In the genomic region with DNA sequence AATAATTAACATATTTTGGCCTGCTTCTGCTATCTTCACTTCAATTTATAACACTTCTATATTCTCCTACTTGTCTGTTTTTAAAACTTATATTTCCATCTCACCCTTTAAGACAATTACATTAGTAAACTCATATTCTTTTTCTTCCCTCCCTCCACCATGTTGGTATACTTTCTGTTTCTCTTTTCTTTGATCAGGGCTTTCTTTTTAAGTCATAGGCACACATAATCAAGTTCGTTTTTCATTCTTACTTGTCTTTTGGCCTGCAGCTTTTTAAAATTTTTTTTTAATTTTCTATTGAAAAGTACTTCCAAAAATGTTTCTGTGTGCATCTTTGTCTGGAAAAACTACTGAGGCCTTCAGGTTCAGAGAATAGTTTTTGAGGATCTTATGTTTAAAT, we compare ENCODE assay signal across 13 cellular contexts. TPM values are rescaled to one million over a fixed set of nuclear protein-coding genes. Genes with fewer than 3 reads are reported as not detected.
A peak's percentile ranks its signal among the peaks of the same experiment; 100 is the strongest.
DNase-seq lines count a peak whose midpoint lies in the region; ATAC-seq, FAIRE-seq and TF ChIP-seq lines count a peak whose summit lies in the region.
"Had no signal": no experiment of that assay in that cellular context is flagged by ENCODE, and none has a peak within 500 bp of the region (broad histone marks: within the 10 kb centered on the region; RNA-seq: fewer than 3 reads in every experiment).

No MANE protein-coding gene starts in this region.

- no peaks in the 10 kb centered on the region for H3K4me1 ChIP-seq in KMS-11 (ENCODE audit: low read depth, poor library complexity, severe bottlenecking)
- no peaks in the 10 kb centered on the region for H3K4me1 ChIP-seq in upper lobe of right lung
- H3K4me1 ChIP-seq in small intestine (ENCODE audit: control insufficient read depth in 2 of 2, insufficient read depth in 1 of 2, low read depth in 1 of 2, low read length in 1 of 2) = no peaks in the 10 kb centered on the region
- H3K4me1 ChIP-seq: HAP-1 had no signal

- H3K36me3 Mint-ChIP-seq in activated naive CD4-positive, alpha-beta T cell treated with anti-CD3 and anti-CD28 coated beads, Interleukin-2, amount 50 U/mL, for 24 hours = peaks cover 5% of the 10 kb centered on the region
- no peaks in the 10 kb centered on the region for H3K36me3 Mint-ChIP-seq in activated naive CD8-positive, alpha-beta T cell treated with anti-CD3 and anti-CD28 coated beads for 36 hours

- no peak for ATAC-seq in upper lobe of right lung

- TF ChIP-seq CTCF in KMS-11 (conservative IDR thresholded peaks at IDR 0.05; ENCODE audit: low read depth, low read length) (no peak), upper lobe of right lung (IDR thresholded peaks at IDR 0.05) (no peak)

- peak overlapping the region; percentile 21 for H3K4me2 ChIP-seq in KMS-11

- peak overlapping the region; percentile 97 for H3K27ac Mint-ChIP-seq in activated naive CD4-positive, alpha-beta T cell treated with anti-CD3 and anti-CD28 coated beads, Interleukin-2, amount 50 U/mL, for 24 hours
- H3K27ac Mint-ChIP-seq in activated naive CD8-positive, alpha-beta T cell treated with anti-CD3 and anti-CD28 coated beads for 36 hours = peak overlapping the region; percentile 43

- no peaks in the 10 kb centered on the region for H3K79me2 ChIP-seq in KMS-11 (ENCODE audit: insufficient read depth, low read depth)

- H2AFZ ChIP-seq in KMS-11 (ENCODE audit: low read depth) = peak overlapping the region; percentile 8

- H3K9me3 Mint-ChIP-seq in activated naive CD4-positive, alpha-beta T cell treated with anti-CD3 and anti-CD28 coated beads, Interleukin-2, amount 50 U/mL, for 24 hours = peaks cover 6% of the 10 kb centered on the region
- no peaks in the 10 kb centered on the region for H3K9me3 Mint-ChIP-seq in activated naive CD8-positive, alpha-beta T cell treated with anti-CD3 and anti-CD28 coated beads for 36 hours

- intact Hi-C loops in upper lobe of right lung (cut with DNase I) = no loop called here

- FAIRE-seq in small intestine (lab: Jason Lieb, UNC) = no peak

- H3K4me3 ChIP-seq in KMS-11 (IDR thresholded peaks at IDR 0.05; ENCODE audit: insufficient read depth, low read depth, low read length) (no peak overlapping the region), upper lobe of right lung (peak overlapping the region; percentile 6), small intestine (ENCODE audit: low read depth in 1 of 2, low read length in 2 of 2) (no peak overlapping the region)
- H3K4me3 ChIP-seq: HAP-1 had no signal

- H3K36me3 ChIP-seq in KMS-11 (ENCODE audit: insufficient read depth) (no peaks in the 10 kb centered on the region), upper lobe of right lung (no peaks in the 10 kb centered on the region), small intestine (ENCODE audit: control insufficient read depth in 2 of 2, insufficient read depth in 2 of 2, low read length in 2 of 2) (no peaks in the 10 kb centered on the region)
- H3K36me3 ChIP-seq: HAP-1 had no signal

- no peak for DNase-seq in activated naive CD4-positive, alpha-beta T cell treated with Interleukin-2 at 50 U/mL for 16 hours
- no peak for DNase-seq in activated naive CD8-positive, alpha-beta T cell treated with anti-CD3 and anti-CD28 coated beads for 36 hours
- DNase-seq in upper lobe of right lung = no peak
- no peak for DNase-seq in small intestine
- DNase-seq in NOMO-1 treated with DMSO at 0.1 percent for 48 hours (lab: John Stamatoyannopoulos, UW; ENCODE audit: unreplicated experiment) = no peak
- no peak for DNase-seq in erythroblast (lab: John Stamatoyannopoulos, UW)
- DNase-seq: NCI-H1417 had no signal

- no peak overlapping the region for H3K27ac ChIP-seq in KMS-11
- H3K27ac ChIP-seq in upper lobe of right lung = no peak overlapping the region
- H3K27ac ChIP-seq in small intestine (ENCODE audit: low read depth in 1 of 2, low read length in 1 of 2) = no peak overlapping the region

- no peaks in the 10 kb centered on the region for H4K20me1 ChIP-seq in KMS-11 (ENCODE audit: insufficient read depth)

- no peak for TF ChIP-seq POLR2A in erythroblast (IDR thresholded peaks at IDR 0.05; ENCODE audit: low read length)

- no peak overlapping the region for H3K9ac ChIP-seq in KMS-11

- WGBS in small intestine, 3 donors = 21 to 38% (median 22%) methylated on average over 1 of the region's 1 CpG

- H3K27me3 ChIP-seq in KMS-11 (ENCODE audit: insufficient read depth, low read depth) (no peaks in the 10 kb centered on the region), upper lobe of right lung (no peaks in the 10 kb centered on the region), small intestine (ENCODE audit: control insufficient read depth in 2 of 2, insufficient read depth in 2 of 2, low read length in 2 of 2) (no peaks in the 10 kb centered on the region)

- H3K4me3 Mint-ChIP-seq in activated naive CD4-positive, alpha-beta T cell treated with anti-CD3 and anti-CD28 coated beads, Interleukin-2, amount 50 U/mL, for 24 hours = peak overlapping the region; percentile 93
- peak overlapping the region; percentile 47 for H3K4me3 Mint-ChIP-seq in activated naive CD8-positive, alpha-beta T cell treated with anti-CD3 and anti-CD28 coated beads for 36 hours

- H3K9me3 ChIP-seq in upper lobe of right lung = no peaks in the 10 kb centered on the region
- no peaks in the 10 kb centered on the region for H3K9me3 ChIP-seq in small intestine (ENCODE audit: control insufficient read depth, low read depth)
- H3K9me3 ChIP-seq: HAP-1 had no signal

- H3K4me1 Mint-ChIP-seq in activated naive CD4-positive, alpha-beta T cell treated with anti-CD3 and anti-CD28 coated beads, Interleukin-2, amount 50 U/mL, for 24 hours = peaks cover 55% of the 10 kb centered on the region
- H3K4me1 Mint-ChIP-seq in activated naive CD8-positive, alpha-beta T cell treated with anti-CD3 and anti-CD28 coated beads for 36 hours = peaks cover 12% of the 10 kb centered on the region

- H3K27me3 Mint-ChIP-seq in activated naive CD4-positive, alpha-beta T cell treated with anti-CD3 and anti-CD28 coated beads, Interleukin-2, amount 50 U/mL, for 24 hours = peaks cover 1% of the 10 kb centered on the region
- no peaks in the 10 kb centered on the region for H3K27me3 Mint-ChIP-seq in activated naive CD8-positive, alpha-beta T cell treated with anti-CD3 and anti-CD28 coated beads for 36 hours

RNA-seq across cellular contexts. Expression of a gene that starts 2.3 kb away (rescaled TPM):
- 1 to 10 TPM; 1.4 to 1.6 TPM for total RNA-seq in activated naive CD8-positive, alpha-beta T cell treated with anti-CD3 and anti-CD28 coated beads for 36 hours
- total RNA-seq in upper lobe of right lung = 2.6 TPM
- polyA plus RNA-seq in small intestine = under 1 TPM; 0.55 to 0.81 (median 0.67) TPM
- total RNA-seq: myocyte, NCI-H460, renal cortical epithelial cell had no signal
